In the genomic region with DNA sequence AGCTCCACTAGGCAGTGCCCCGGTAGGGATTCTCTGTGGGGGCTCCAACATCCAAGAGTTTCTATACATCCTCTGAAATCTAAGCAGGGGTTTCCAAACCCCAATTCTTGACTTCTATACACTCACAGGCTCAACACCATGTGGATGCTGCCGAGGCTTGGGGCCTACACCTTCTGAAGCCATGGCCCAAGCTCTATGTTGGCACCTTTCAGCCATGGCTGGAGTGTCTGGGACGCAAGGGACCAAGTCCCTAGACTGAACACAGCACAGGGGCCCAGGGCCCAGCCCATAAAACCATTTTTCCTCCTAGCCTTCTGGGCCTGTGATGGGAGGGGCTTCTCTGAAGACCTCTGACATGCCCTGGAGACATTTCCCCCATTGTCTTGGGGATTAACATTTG, we compare ENCODE assay signal across 8 cellular contexts.
"Had no signal": no experiment of that assay in that cellular context is flagged by ENCODE, and none has a peak within 500 bp of the region (broad histone marks: within the 10 kb centered on the region; RNA-seq: fewer than 3 reads in every experiment).

No MANE protein-coding gene starts in this region.

- ATAC-seq: GM12878 had no signal

- DNase-seq: GDM1, GF-D8 had no signal

- H3K4me3 ChIP-seq: GM12878 had no signal

- FAIRE-seq: G401.6, GM12878, GM12891, GM12892, GM18507, GM19239 had no signal
